Comparison of ENCODE assay signal across 8 cellular contexts in genomic region chr17:59381716-59382570, GRCh38. TPM values are rescaled to one million over a fixed set of nuclear protein-coding genes. Genes with fewer than 3 reads are reported as not detected.
DNase-seq lines count a peak whose midpoint lies in the region; ATAC-seq and TF ChIP-seq lines count a peak whose summit lies in the region.

No MANE protein-coding gene starts in this region.

- H3K27me3 Mint-ChIP-seq in activated CD4-positive, alpha-beta T cell treated with anti-CD3 and anti-CD28 coated beads, Interleukin-2, amount 10 ng/mL, durations not matched to agents 7 days and 5 days, result no peaks in the 10 kb centered on the region
- no peaks in the 10 kb centered on the region for H3K27me3 Mint-ChIP-seq in activated CD4-positive, alpha-beta T cell treated with anti-CD3 and anti-CD28 coated beads for 36 hours
- H3K27me3 Mint-ChIP-seq in dendritic cell treated with granulocyte-macrophage colony-stimulating factor and Interleukin-4, amounts not matched to agents 40 ng/mL and 50 ng/mL, for 4 days, result no peaks in the 10 kb centered on the region
- peaks cover 3% of the 10 kb centered on the region for H3K27me3 Mint-ChIP-seq in GM23338 (ENCODE audit: insufficient read depth, low read depth, poor library complexity)

- H3K9me3 Mint-ChIP-seq in activated CD4-positive, alpha-beta T cell treated with anti-CD3 and anti-CD28 coated beads, Interleukin-2, amount 10 ng/mL, durations not matched to agents 7 days and 5 days, result no peaks in the 10 kb centered on the region
- H3K9me3 Mint-ChIP-seq in activated CD4-positive, alpha-beta T cell treated with anti-CD3 and anti-CD28 coated beads for 36 hours (ENCODE audit: low read depth), result no peaks in the 10 kb centered on the region
- H3K9me3 Mint-ChIP-seq in dendritic cell treated with granulocyte-macrophage colony-stimulating factor and Interleukin-4, amounts not matched to agents 40 ng/mL and 50 ng/mL, for 4 days, result no peaks in the 10 kb centered on the region
- no peaks in the 10 kb centered on the region for H3K9me3 Mint-ChIP-seq in GM23338

- H3K4me3 ChIP-seq in thyroid gland (replicated peaks in 1 of 3) (no peak overlapping the region), GM23338 (no peak overlapping the region)

- peak overlapping the region; percentile 34 for H3K27ac Mint-ChIP-seq in activated CD4-positive, alpha-beta T cell treated with anti-CD3 and anti-CD28 coated beads, Interleukin-2, amount 10 ng/mL, durations not matched to agents 7 days and 5 days
- H3K27ac Mint-ChIP-seq in activated CD4-positive, alpha-beta T cell treated with anti-CD3 and anti-CD28 coated beads for 36 hours, result no peak overlapping the region
- H3K27ac Mint-ChIP-seq in dendritic cell treated with granulocyte-macrophage colony-stimulating factor and Interleukin-4, amounts not matched to agents 40 ng/mL and 50 ng/mL, for 4 days, result peak overlapping the region; percentile 47
- no peak overlapping the region for H3K27ac Mint-ChIP-seq in GM23338

- H3K27me3 ChIP-seq in thyroid gland (no peaks in the 10 kb centered on the region), GM23338 (ENCODE audit: insufficient read depth) (no peaks in the 10 kb centered on the region)

- CTCF ChIA-PET in activated CD4-positive, alpha-beta T cell treated with anti-CD3 and anti-CD28 coated beads, Interleukin-2, amount 10 ng/mL, durations not matched to agents 7 days and 5 days (lab: Charles Lee), result interaction anchor here (1.1 to 1.4 kb wide), 2 partner anchors 16 to 25 kb away, joined by 3 to 4 read pairs; no protein-coding TSS in a partner anchor
- CTCF ChIA-PET in activated CD4-positive, alpha-beta T cell treated with anti-CD3 and anti-CD28 coated beads for 36 hours (lab: Charles Lee), result interaction anchor here (1.1 kb wide), 1 partner anchor 60 kb away, joined by 4 read pairs; no protein-coding TSS in a partner anchor

- TF ChIP-seq CTCF in thyroid gland (IDR thresholded peaks at IDR 0.05), result no peak
- no peak for TF ChIP-seq CTCF in GM23338 (conservative IDR thresholded peaks at IDR 0.05; ENCODE audit: low read depth in 2 of 2)

- POLR2A ChIA-PET in activated CD4-positive, alpha-beta T cell treated with anti-CD3 and anti-CD28 coated beads, Interleukin-2, amount 10 ng/mL, durations not matched to agents 7 days and 5 days (lab: Charles Lee), result no interaction called here
- POLR2A ChIA-PET in activated CD4-positive, alpha-beta T cell treated with anti-CD3 and anti-CD28 coated beads for 36 hours (lab: Charles Lee), result no interaction called here

- no peak for DNase-seq in activated CD4-positive, alpha-beta T cell treated with anti-CD3 and anti-CD28 coated beads, Interleukin-2, amount 10 ng/mL, durations not matched to agents 7 days and 5 days
- DNase-seq in activated CD4-positive, alpha-beta T cell treated with anti-CD3 and anti-CD28 coated beads for 36 hours, result no peak
- DNase-seq in middle frontal gyrus (ENCODE audit: extremely low spot score, low spot score), result peak; percentile 78
- peak in 1 of 2 donors; percentile 21 for DNase-seq in thyroid gland
- no peak for DNase-seq in GM23338 (ENCODE audit: low spot score)

- peaks cover 18% of the 10 kb centered on the region for H3K4me1 Mint-ChIP-seq in activated CD4-positive, alpha-beta T cell treated with anti-CD3 and anti-CD28 coated beads, Interleukin-2, amount 10 ng/mL, durations not matched to agents 7 days and 5 days
- peaks cover 18% of the 10 kb centered on the region for H3K4me1 Mint-ChIP-seq in activated CD4-positive, alpha-beta T cell treated with anti-CD3 and anti-CD28 coated beads for 36 hours
- peaks cover 49% of the 10 kb centered on the region for H3K4me1 Mint-ChIP-seq in dendritic cell treated with granulocyte-macrophage colony-stimulating factor and Interleukin-4, amounts not matched to agents 40 ng/mL and 50 ng/mL, for 4 days (ENCODE audit: low read depth)
- H3K4me1 Mint-ChIP-seq in GM23338, result peaks cover 8% of the 10 kb centered on the region

- no peak for TF ChIP-seq POLR2A in thyroid gland (IDR thresholded peaks at IDR 0.05)

- H3K4me3 Mint-ChIP-seq in activated CD4-positive, alpha-beta T cell treated with anti-CD3 and anti-CD28 coated beads, Interleukin-2, amount 10 ng/mL, durations not matched to agents 7 days and 5 days, result no peak overlapping the region
- no peak overlapping the region for H3K4me3 Mint-ChIP-seq in activated CD4-positive, alpha-beta T cell treated with anti-CD3 and anti-CD28 coated beads for 36 hours
- H3K4me3 Mint-ChIP-seq in dendritic cell treated with granulocyte-macrophage colony-stimulating factor and Interleukin-4, amounts not matched to agents 40 ng/mL and 50 ng/mL, for 4 days, result no peak overlapping the region
- no peak overlapping the region for H3K4me3 Mint-ChIP-seq in GM23338

- no peaks in the 10 kb centered on the region for H4K20me1 ChIP-seq in GM23338 (replicated peaks; ENCODE audit: insufficient read depth)

- H3F3A ChIP-seq in GM23338 (replicated peaks; ENCODE audit: low read depth), result no peaks in the 10 kb centered on the region

- H3K27ac ChIP-seq in thyroid gland, result peak overlapping the region; percentile 51 to 60 (median 52)
- H3K27ac ChIP-seq in GM23338 (ENCODE audit: low read depth), result no peak overlapping the region

- intact Hi-C loops in activated CD4-positive, alpha-beta T cell treated with anti-CD3 and anti-CD28 coated beads for 36 hours (cut with DNase I, micrococcal nuclease), result no loop called here
- intact Hi-C loops in dendritic cell treated with granulocyte-macrophage colony-stimulating factor and Interleukin-4, amounts not matched to agents 40 ng/mL and 50 ng/mL, for 4 days (cut with micrococcal nuclease), result no loop called here
- intact Hi-C loops in thyroid gland (cut with DNase I), result no loop called here

- no peaks in the 10 kb centered on the region for H3K36me3 ChIP-seq in thyroid gland
- H3K36me3 ChIP-seq in GM23338 (ENCODE audit: insufficient read depth), result no peaks in the 10 kb centered on the region

- no peak for ATAC-seq in activated CD4-positive, alpha-beta T cell treated with anti-CD3 and anti-CD28 coated beads for 36 hours
- no peak for ATAC-seq in HG03565 (IDR thresholded peaks at IDR 0.05; ENCODE audit: unreplicated experiment)
- no peak for ATAC-seq in GM23338
- no peak for ATAC-seq in GM21825 (IDR thresholded peaks at IDR 0.05; ENCODE audit: unreplicated experiment)

- WGBS in thyroid gland, 2 donors, result 71 to 76% methylated on average over 8 of the region's 8 CpGs

- no peaks in the 10 kb centered on the region for H3K9me2 ChIP-seq in GM23338 (ENCODE audit: insufficient read depth)

- H2AFZ ChIP-seq in GM23338, result no peak overlapping the region

- H3K79me2 ChIP-seq in GM23338 (replicated peaks; ENCODE audit: insufficient read depth), result no peaks in the 10 kb centered on the region

- H3K36me3 Mint-ChIP-seq in activated CD4-positive, alpha-beta T cell treated with anti-CD3 and anti-CD28 coated beads, Interleukin-2, amount 10 ng/mL, durations not matched to agents 7 days and 5 days (ENCODE audit: low read depth), result peaks cover 7% of the 10 kb centered on the region
- H3K36me3 Mint-ChIP-seq in activated CD4-positive, alpha-beta T cell treated with anti-CD3 and anti-CD28 coated beads for 36 hours (ENCODE audit: low read depth), result peaks cover 2% of the 10 kb centered on the region
- peaks cover 43% of the 10 kb centered on the region for H3K36me3 Mint-ChIP-seq in dendritic cell treated with granulocyte-macrophage colony-stimulating factor and Interleukin-4, amounts not matched to agents 40 ng/mL and 50 ng/mL, for 4 days (ENCODE audit: low read depth)
- H3K36me3 Mint-ChIP-seq in GM23338 (ENCODE audit: low read depth), result no peaks in the 10 kb centered on the region

- H3K9me3 ChIP-seq in thyroid gland, result no peaks in the 10 kb centered on the region

- H3K4me2 ChIP-seq in GM23338, result no peak overlapping the region

- H3K4me1 ChIP-seq in thyroid gland (peaks cover 11 to 44% of the 10 kb centered on the region in 2 donors), GM23338 (ENCODE audit: insufficient read depth) (peaks cover 6% of the 10 kb centered on the region; the same call in 1 of the 2 replicates)

TF ChIP-seq in GM23338, 12 proteins besides CTCF, POLR2A, EP300 and RAD21 (continues in another document):
- TF ChIP-seq EZH2phosphoT487 (IDR thresholded peaks at IDR 0.05; ENCODE audit: unreplicated experiment), result no peak
- TF ChIP-seq ZNF331 (CRISPR knock-in tag; IDR thresholded peaks at IDR 0.05; ENCODE audit: low read depth), result no peak
- no peak for TF ChIP-seq REST (IDR thresholded peaks at IDR 0.05; ENCODE audit: unreplicated experiment)

RNA-seq across cellular contexts. Expression of gene YPEL2, which starts 50.5 kb away (rescaled TPM):
- 10 to 100 TPM in 1 of 2 experiments, 1 to 10 TPM in 1; 9.4 to 13.2 TPM for total RNA-seq in activated CD4-positive, alpha-beta T cell treated with anti-CD3 and anti-CD28 coated beads, Interleukin-2, amount 10 ng/mL, durations not matched to agents 7 days and 5 days
- 1 to 10 TPM; 4.3 to 6.9 TPM for total RNA-seq in activated CD4-positive, alpha-beta T cell treated with anti-CD3 and anti-CD28 coated beads for 36 hours
- total RNA-seq in thyroid gland, result 10 to 100 TPM; 29.5 to 67.2 (median 39.9) TPM
- 4.1 and 4.6 TPM in 2 replicates for total RNA-seq in GM23338 (2014; rRNA removed; shearing (Covaris generic))
- polyA plus RNA-seq in GM23338 (2016; fragmentation: Nextera tagmentation; extraction: Ambion mirVana), result 2.1 and 5.2 TPM in 2 replicates

Comparison
In these comparisons a context has a peak if more than half of its experiments do, and no peak if none do; other contexts are left out.
1. H3K27ac Mint-ChIP-seq: peak in activated CD4-positive, alpha-beta T cell treated with anti-CD3 and anti-CD28 coated beads, Interleukin-2, amount 10 ng/mL, durations not matched to agents 7 days and 5 days (single experiment) and dendritic cell treated with granulocyte-macrophage colony-stimulating factor and Interleukin-4, amounts not matched to agents 40 ng/mL and 50 ng/mL, for 4 days (single experiment); none in activated CD4-positive, alpha-beta T cell treated with anti-CD3 and anti-CD28 coated beads for 36 hours (single experiment) and GM23338 (single experiment).